1 cellular context compared by ENCODE assay signal in genomic region chr7:85054306-85054705, GRCh38.
TF ChIP-seq lines count a peak whose summit lies in the region.

No MANE protein-coding gene starts in this region.

TF ChIP-seq in WTC11, 78 proteins besides CTCF, POLR2A, EP300 and RAD21 (continued from another document):
- no peak for TF ChIP-seq CDX4 (CRISPR knock-in tag; IDR thresholded peaks at IDR 0.05; ENCODE audit: borderline replicate concordance)
- TF ChIP-seq ZNF232 (CRISPR knock-in tag; IDR thresholded peaks at IDR 0.05) = no peak
- TF ChIP-seq E2F1 (CRISPR knock-in tag; IDR thresholded peaks at IDR 0.05) = no peak
- no peak for TF ChIP-seq ZMAT4 (CRISPR knock-in tag; IDR thresholded peaks at IDR 0.05)
- no peak for TF ChIP-seq ELF4 (CRISPR knock-in tag; IDR thresholded peaks at IDR 0.05; ENCODE audit: low read depth)
- TF ChIP-seq ARID4B (CRISPR knock-in tag; IDR thresholded peaks at IDR 0.05; ENCODE audit: borderline replicate concordance) = no peak
- no peak for TF ChIP-seq HMGA2 (CRISPR knock-in tag; IDR thresholded peaks at IDR 0.05)
- TF ChIP-seq ZNF317 (CRISPR knock-in tag; IDR thresholded peaks at IDR 0.05; ENCODE audit: borderline replicate concordance, low read depth) = no peak
